ENCODE assay signal across 8 cellular contexts in the genomic region with DNA sequence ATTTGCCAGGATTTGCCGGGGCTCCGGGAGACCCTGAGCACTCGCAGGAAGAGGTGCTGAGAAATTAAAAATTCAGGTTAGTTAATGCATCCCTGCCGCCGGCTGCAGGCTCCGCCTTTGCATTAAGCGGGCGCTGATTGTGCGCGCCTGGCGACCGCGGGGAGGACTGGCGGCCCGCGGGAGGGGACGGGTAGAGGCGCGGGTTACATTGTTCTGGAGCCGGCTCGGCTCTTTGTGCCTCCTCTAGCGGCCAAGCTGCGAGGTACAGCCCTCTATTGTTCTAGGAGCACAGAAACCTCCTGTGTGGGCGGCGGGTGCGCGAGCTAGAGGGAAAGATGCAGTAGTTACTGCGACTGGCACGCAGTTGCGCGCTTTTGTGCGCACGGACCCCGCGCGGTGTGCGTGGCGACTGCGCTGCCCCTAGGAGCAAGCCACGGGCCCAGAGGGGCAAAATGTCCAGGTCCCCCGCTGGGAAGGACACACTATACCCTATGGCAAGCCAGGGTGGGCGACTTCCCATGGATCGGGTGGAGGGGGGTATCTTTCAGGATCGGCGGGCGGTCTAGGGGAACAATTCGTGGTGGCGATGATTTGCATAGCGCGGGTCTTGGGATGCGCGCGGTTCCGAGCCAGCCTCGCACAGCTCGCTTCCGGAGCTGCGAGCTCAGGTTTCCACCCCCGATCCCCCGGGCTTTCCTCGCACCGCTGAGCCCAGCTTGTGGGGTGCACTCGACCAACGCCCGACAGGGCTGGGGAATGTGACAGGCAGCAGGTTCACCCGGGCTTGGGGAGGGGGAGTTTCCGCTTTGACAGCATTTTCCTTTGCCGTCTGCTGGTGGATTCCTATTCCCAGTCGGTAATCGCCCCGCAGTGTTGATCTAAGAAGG. TPM values are rescaled to one million over a fixed set of nuclear protein-coding genes. Genes with fewer than 3 reads are reported as not detected.
DNase-seq lines count a peak whose midpoint lies in the region; ATAC-seq and TF ChIP-seq lines count a peak whose summit lies in the region.

No MANE protein-coding gene starts in this region.

- H3K4me3 ChIP-seq in MG63 (peak overlapping the region; percentile 11; the same call in 1 of the 2 replicates), liver (ENCODE audit: low read depth in 1 of 3, low read length in 3 of 3) (peak overlapping the region; percentile 74 to 90 (median 85))

- TF ChIP-seq CTCF in AG09319 (IDR thresholded peaks at IDR 0.05; ENCODE audit: low read depth, low read length): peak; percentile 50
- TF ChIP-seq CTCF in liver (IDR thresholded peaks at IDR 0.05; ENCODE audit: low read depth, low read length, missing input control): peak; percentile 75

- H3K4me1 ChIP-seq in liver (ENCODE audit: control insufficient read depth in 4 of 4, insufficient read depth in 4 of 4, low read length in 3 of 4): peaks cover 12 to 70% (median 42%) of the 10 kb centered on the region in 4 donors

- H3K9me3 ChIP-seq in MG63 (no peaks in the 10 kb centered on the region; the same call in 1 of the 2 replicates), liver (ENCODE audit: control insufficient read depth in 4 of 4, low read length in 3 of 4) (no peaks in the 10 kb centered on the region)

- no peaks in the 10 kb centered on the region for H3K36me3 ChIP-seq in MG63
- no peaks in the 10 kb centered on the region for H3K36me3 ChIP-seq in liver (ENCODE audit: control insufficient read depth in 4 of 4, insufficient read depth in 3 of 4, low read depth in 1 of 4, low read length in 3 of 4)

- H3K27me3 ChIP-seq in MG63: peaks cover 75% of the 10 kb centered on the region
- no peaks in the 10 kb centered on the region for H3K27me3 ChIP-seq in liver (ENCODE audit: control insufficient read depth in 4 of 4, insufficient read depth in 4 of 4, low read length in 3 of 4)

- 1% methylated on average over 71 of the region's 71 CpGs for WGBS in liver

- peak; percentile 41 for ATAC-seq in GM18861 (IDR thresholded peaks at IDR 0.05; ENCODE audit: unreplicated experiment)
- no peak for ATAC-seq in GM19324 (IDR thresholded peaks at IDR 0.05; ENCODE audit: low FRiP score, unreplicated experiment)

- no peak for DNase-seq in AG09319 (ENCODE audit: extremely low read depth, low read depth)
- peak; percentile 72 for DNase-seq in MG63
- peak; percentile 69 for DNase-seq in SIG-M5 (lab: John Stamatoyannopoulos, UW)
- peak in 52 of 61 donors; percentile 14 to 93 (median 72) for DNase-seq in caudate nucleus (lab: John Stamatoyannopoulos, UW)
- DNase-seq in stimulated activated CD8-positive, alpha-beta memory T cell treated with anti-CD3 and anti-CD28 coated beads, Interleukin-4, amount 100 ng/mL, for 24 hours (ENCODE audit: low read depth): peak; percentile 60

- H3K9ac ChIP-seq in liver (ENCODE audit: low read depth in 1 of 2, low read length in 2 of 2): peak overlapping the region; percentile 48 to 78

- H3K27ac ChIP-seq in caudate nucleus (ENCODE audit: low read depth, low read length) (peak overlapping the region; percentile 86), liver (ENCODE audit: low read depth in 1 of 2, low read length in 2 of 2) (peak overlapping the region; percentile 25 to 28)

- TF ChIP-seq RAD21 in liver (IDR thresholded peaks at IDR 0.05): peak; percentile 72 to 82

TF ChIP-seq in liver, 16 proteins besides CTCF, POLR2A, EP300 and RAD21:
- TF ChIP-seq, protein P1, sequence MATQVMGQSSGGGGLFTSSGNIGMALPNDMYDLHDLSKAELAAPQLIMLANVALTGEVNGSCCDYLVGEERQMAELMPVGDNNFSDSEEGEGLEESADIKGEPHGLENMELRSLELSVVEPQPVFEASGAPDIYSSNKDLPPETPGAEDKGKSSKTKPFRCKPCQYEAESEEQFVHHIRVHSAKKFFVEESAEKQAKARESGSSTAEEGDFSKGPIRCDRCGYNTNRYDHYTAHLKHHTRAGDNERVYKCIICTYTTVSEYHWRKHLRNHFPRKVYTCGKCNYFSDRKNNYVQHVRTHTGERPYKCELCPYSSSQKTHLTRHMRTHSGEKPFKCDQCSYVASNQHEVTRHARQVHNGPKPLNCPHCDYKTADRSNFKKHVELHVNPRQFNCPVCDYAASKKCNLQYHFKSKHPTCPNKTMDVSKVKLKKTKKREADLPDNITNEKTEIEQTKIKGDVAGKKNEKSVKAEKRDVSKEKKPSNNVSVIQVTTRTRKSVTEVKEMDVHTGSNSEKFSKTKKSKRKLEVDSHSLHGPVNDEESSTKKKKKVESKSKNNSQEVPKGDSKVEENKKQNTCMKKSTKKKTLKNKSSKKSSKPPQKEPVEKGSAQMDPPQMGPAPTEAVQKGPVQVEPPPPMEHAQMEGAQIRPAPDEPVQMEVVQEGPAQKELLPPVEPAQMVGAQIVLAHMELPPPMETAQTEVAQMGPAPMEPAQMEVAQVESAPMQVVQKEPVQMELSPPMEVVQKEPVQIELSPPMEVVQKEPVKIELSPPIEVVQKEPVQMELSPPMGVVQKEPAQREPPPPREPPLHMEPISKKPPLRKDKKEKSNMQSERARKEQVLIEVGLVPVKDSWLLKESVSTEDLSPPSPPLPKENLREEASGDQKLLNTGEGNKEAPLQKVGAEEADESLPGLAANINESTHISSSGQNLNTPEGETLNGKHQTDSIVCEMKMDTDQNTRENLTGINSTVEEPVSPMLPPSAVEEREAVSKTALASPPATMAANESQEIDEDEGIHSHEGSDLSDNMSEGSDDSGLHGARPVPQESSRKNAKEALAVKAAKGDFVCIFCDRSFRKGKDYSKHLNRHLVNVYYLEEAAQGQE (IDR thresholded peaks at IDR 0.05): peak; percentile 14
- TF ChIP-seq NR2F2 (IDR thresholded peaks at IDR 0.05) (no peak), RXRA (IDR thresholded peaks at IDR 0.05) (peak in 1 of 2 donors; percentile 7), EGR1 (IDR thresholded peaks at IDR 0.05; ENCODE audit: low read depth in 2 of 2) (peak in 1 of 2 donors; percentile 45)

RNA-seq across cellular contexts. Expression of a gene that starts 2.9 kb away (rescaled TPM):
- 0.02 TPM in 1 of 2 replicates, not detected in the other for total RNA-seq in MG63 (2014; rRNA removed; shearing (Covaris generic); ENCODE audit: low replicate concordance)
- total RNA-seq in liver: 1 to 10 TPM; 5.4 to 5.7 TPM
- polyA plus RNA-seq in liver: 1 to 10 TPM; 1.8 to 3.8 TPM
